13 cellular contexts compared by ENCODE assay signal in the genomic region with DNA sequence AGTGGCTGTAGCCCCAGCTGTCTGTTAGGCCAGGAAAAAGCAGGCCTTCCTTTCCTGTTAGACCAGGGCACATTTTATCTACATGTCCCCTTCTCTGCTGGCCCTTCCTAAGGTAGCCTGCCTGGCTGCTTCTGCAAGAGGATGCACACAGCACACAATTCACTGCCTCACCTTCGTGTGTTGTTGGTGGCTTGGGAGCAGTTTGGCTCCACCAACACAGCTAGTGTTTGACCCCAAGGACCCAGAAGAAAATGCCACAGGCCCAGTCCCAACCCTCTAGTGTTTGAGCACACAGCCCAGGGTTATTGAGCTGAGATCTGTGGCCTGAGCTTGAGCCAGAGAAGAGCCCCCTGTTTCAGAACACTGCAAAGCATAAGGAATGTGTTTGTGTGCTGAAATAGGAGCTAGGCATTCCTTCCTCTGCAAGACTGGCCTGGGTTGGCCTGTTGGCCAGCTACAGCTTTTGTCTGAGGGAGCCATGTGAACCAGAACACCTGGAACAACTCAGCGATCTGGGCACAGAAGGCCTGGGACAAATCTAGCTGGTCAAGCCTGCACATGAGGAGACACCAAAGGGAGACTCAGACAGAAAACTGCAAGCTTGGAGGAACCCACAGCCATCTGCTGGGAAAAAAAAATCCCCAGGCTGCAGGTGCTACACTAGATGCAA. TPM values are rescaled to one million over a fixed set of nuclear protein-coding genes. Genes with fewer than 3 reads are reported as not detected.
DNase-seq lines count a peak whose midpoint lies in the region; ATAC-seq and TF ChIP-seq lines count a peak whose summit lies in the region.
"Had no signal": no experiment of that assay in that cellular context is flagged by ENCODE, and none has a peak within 500 bp of the region (broad histone marks: within the 10 kb centered on the region; RNA-seq: fewer than 3 reads in every experiment).

No MANE protein-coding gene starts in this region.

- H3K27me3 ChIP-seq in HUES64 (ENCODE audit: insufficient read depth, low read length): no peaks in the 10 kb centered on the region
- no peaks in the 10 kb centered on the region for H3K27me3 ChIP-seq in iPS-20b (ENCODE audit: insufficient read depth, low read length)
- H3K27me3 ChIP-seq in osteoblast (ENCODE audit: insufficient read depth, low read length): no peaks in the 10 kb centered on the region

- H3K4me1 ChIP-seq in HUES64 (ENCODE audit: insufficient read depth, low read length) (peaks cover 22% of the 10 kb centered on the region), iPS-20b (ENCODE audit: insufficient read depth, low read length) (peaks cover 18% of the 10 kb centered on the region; the same call in 1 of the 2 replicates), osteoblast (ENCODE audit: insufficient read depth, low read length) (no peaks in the 10 kb centered on the region)

- H3K4me3 ChIP-seq in HUES64 (ENCODE audit: low read length) (no peak overlapping the region), iPS-20b (ENCODE audit: low read length) (no peak overlapping the region), osteoblast (ENCODE audit: insufficient read depth, low read length) (no peak overlapping the region)

- ATAC-seq in GM18502 (IDR thresholded peaks at IDR 0.05; ENCODE audit: poor library complexity, unreplicated experiment): no peak

- peak; percentile 70 for DNase-seq in ELF-1 (ENCODE audit: low read depth, low spot score)
- peak; percentile 21 for DNase-seq in osteoblast (ENCODE audit: insufficient read length, low spot score, missing footprints)
- DNase-seq in activated naive CD4-positive, alpha-beta T cell treated with anti-CD3 and anti-CD28 coated beads, Interleukin-2, amount 50 U/mL, for 16 hours: no peak
- no peak for DNase-seq in activated T-cell treated with anti-CD3 and anti-CD28 coated beads, Interleukin-2, amount 50 U/mL, for 48 hours
- no peak for DNase-seq in NCI-H1092 (lab: John Stamatoyannopoulos, UW)
- DNase-seq: DMS79, NCI-H146, NCI-H2081 treated with DMSO at 0.1 percent for 48 hours, NCI-H524 treated with DMSO at 0.1 percent for 48 hours had no signal

- H3K79me2 ChIP-seq in osteoblast (ENCODE audit: insufficient read depth, low read length): no peaks in the 10 kb centered on the region

- H3K9me3 ChIP-seq in HUES64 (ENCODE audit: insufficient read depth, low read depth, low read length): no peaks in the 10 kb centered on the region
- no peaks in the 10 kb centered on the region for H3K9me3 ChIP-seq in iPS-20b (ENCODE audit: insufficient read depth, low read depth, low read length)
- H3K9me3 ChIP-seq in osteoblast (ENCODE audit: low read depth, low read length): no peaks in the 10 kb centered on the region

- H3K36me3 ChIP-seq in HUES64 (ENCODE audit: insufficient read depth, low read length): no peaks in the 10 kb centered on the region
- no peaks in the 10 kb centered on the region for H3K36me3 ChIP-seq in iPS-20b (ENCODE audit: insufficient read depth, low read depth, low read length)
- H3K36me3 ChIP-seq in osteoblast (ENCODE audit: insufficient read depth, low read length): no peaks in the 10 kb centered on the region

- no peak for TF ChIP-seq CTCF in osteoblast (IDR thresholded peaks at IDR 0.05; ENCODE audit: extremely low read depth, low read depth, low read length)

- H2AFZ ChIP-seq in osteoblast (ENCODE audit: low read length): no peak overlapping the region

- H3K4me2 ChIP-seq in osteoblast (ENCODE audit: insufficient read depth, low read length): no peak overlapping the region
- H3K4me2 ChIP-seq: KMS-11 had no signal

- peak overlapping the region; percentile 55 for H3K27ac ChIP-seq in HUES64 (ENCODE audit: low read depth, low read length)
- H3K27ac ChIP-seq in iPS-20b (ENCODE audit: low read length): no peak overlapping the region
- H3K27ac ChIP-seq in osteoblast (ENCODE audit: low read depth, low read length): no peak overlapping the region
- H3K27ac ChIP-seq: KMS-11 had no signal

- peak overlapping the region; percentile 50 for H3K9ac ChIP-seq in HUES64 (ENCODE audit: low read depth, low read length)
- H3K9ac ChIP-seq in iPS-20b (ENCODE audit: low read depth, low read length): peak overlapping the region; percentile 65; the same call in 1 of the 2 replicates
- H3K9ac ChIP-seq: KMS-11 had no signal

- H4K20me1 ChIP-seq in osteoblast (ENCODE audit: insufficient read depth, low read length): no peaks in the 10 kb centered on the region

- 46% methylated on average over 2 of the region's 2 CpGs for WGBS in HUES64

RNA-seq across cellular contexts. Expression of a gene that starts 26.4 kb away (rescaled TPM):
- 4.6 TPM for polyA plus RNA-seq in HUES64 (2013, experiment 1 of 2)
- 5.1 TPM for polyA plus RNA-seq in HUES64 (2013, experiment 2 of 2)
- 2.2 and 2.7 TPM in 2 replicates for total RNA-seq in osteoblast

Comparison
In these comparisons a context has a peak if more than half of its experiments do, and no peak if none do; other contexts are left out.
1. DNase-seq: peak in ELF-1 (single experiment) and osteoblast (single experiment); none in activated naive CD4-positive, alpha-beta T cell treated with anti-CD3 and anti-CD28 coated beads, Interleukin-2, amount 50 U/mL, for 16 hours (single experiment), activated T-cell treated with anti-CD3 and anti-CD28 coated beads, Interleukin-2, amount 50 U/mL, for 48 hours (0 of 2) and NCI-H1092 (single experiment).